22 cellular contexts compared by ENCODE assay signal in the genomic region with DNA sequence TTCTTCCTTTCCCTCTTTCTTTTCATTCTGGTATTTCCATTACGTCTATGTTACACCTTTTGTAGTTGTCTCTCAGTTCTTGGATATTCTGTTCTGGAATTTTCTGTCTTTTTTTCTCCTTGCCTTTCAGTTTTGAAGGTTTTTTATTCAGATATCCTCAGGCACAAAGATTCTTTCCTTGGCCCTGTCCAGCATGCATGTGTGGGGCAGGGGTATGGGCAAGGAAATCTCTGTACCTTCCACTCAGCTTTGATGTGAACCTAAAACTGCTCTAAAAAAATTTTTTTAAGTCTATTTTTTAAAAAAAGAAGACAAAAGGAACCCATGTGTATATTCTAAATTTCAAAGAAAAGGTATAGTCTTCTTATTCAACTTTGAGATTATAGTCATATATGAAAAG.
"Had no signal": no experiment of that assay in that cellular context is flagged by ENCODE, and none has a peak within 500 bp of the region (broad histone marks: within the 10 kb centered on the region; RNA-seq: fewer than 3 reads in every experiment).

No MANE protein-coding gene starts in this region.

- DNase-seq: activated B cell treated with CpG ODN at 0.5 μM for 24 hours; activated CD4-positive, alpha-beta memory T cell treated with anti-CD3 and anti-CD28 coated beads, Interleukin-2, amount 10 ng/mL, durations not matched to agents 7 days and 5 days; activated CD4-positive, alpha-beta T cell treated with anti-CD3 and anti-CD28 coated beads for 48 hours; activated naive CD4-positive, alpha-beta T cell treated with anti-CD3 and anti-CD28 coated beads for 36 hours; activated T-cell treated with anti-CD3 and anti-CD28 coated beads, Interleukin-2, amount 50 U/mL, for 1 hour; anterior cingulate cortex; brain microvascular endothelial cell; colonic mucosa; gastrocnemius medialis; heart left ventricle; left ventricle myocardium inferior; mesenchymal stem cell; naive thymus-derived CD4-positive, alpha-beta T cell; ovary; right lobe of liver; small intestine; stimulated activated CD4-positive, alpha-beta T cell treated with anti-CD3 and anti-CD28 coated beads, Interleukin-4, amount 100 ng/mL, for 24 hours; stomach; testis had no signal

- H3K36me3 Mint-ChIP-seq: naive thymus-derived CD4-positive, alpha-beta T cell; stimulated activated effector memory CD8-positive, alpha-beta T cell treated with anti-CD3 and anti-CD28 coated beads, Interleukin-12 subunit alpha, Interleukin-12 subunit beta, amount 100 ng/mL, for 72 hours had no signal

- H3K4me1 Mint-ChIP-seq: central memory CD8-positive, alpha-beta T cell had no signal

- H3K27me3 ChIP-seq: brain microvascular endothelial cell, colonic mucosa, gastrocnemius medialis, heart left ventricle, ovary, right lobe of liver, stomach, testis had no signal

- H3K27ac ChIP-seq: brain microvascular endothelial cell, colonic mucosa, gastrocnemius medialis, heart left ventricle, left ventricle myocardium inferior, ovary, right lobe of liver, testis had no signal

- H3K27ac Mint-ChIP-seq: activated B cell treated with CpG ODN at 0.5 μM for 24 hours; activated CD4-positive, alpha-beta memory T cell treated with anti-CD3 and anti-CD28 coated beads, Interleukin-2, amount 10 ng/mL, durations not matched to agents 7 days and 5 days; activated naive CD4-positive, alpha-beta T cell treated with anti-CD3 and anti-CD28 coated beads for 36 hours; activated T-helper 17 cell treated with anti-CD3 and anti-CD28 coated beads, Interleukin-2, amount 50 U/mL, for 72 hours; stimulated activated effector memory CD8-positive, alpha-beta T cell treated with anti-CD3 and anti-CD28 coated beads, Interleukin-12 subunit alpha, Interleukin-12 subunit beta, amount 100 ng/mL, for 72 hours had no signal

- H3K36me3 ChIP-seq: brain microvascular endothelial cell, colonic mucosa, gastrocnemius medialis, left ventricle myocardium inferior, ovary, right lobe of liver had no signal

- H3K4me3 ChIP-seq: colonic mucosa, gastrocnemius medialis, heart left ventricle, left ventricle myocardium inferior, ovary, right lobe of liver, stomach, testis had no signal

- H3K9me3 ChIP-seq: colonic mucosa, gastrocnemius medialis, heart left ventricle, left ventricle myocardium inferior, ovary, right lobe of liver, stomach, testis had no signal

- H3K9me3 Mint-ChIP-seq: activated CD4-positive, alpha-beta memory T cell treated with anti-CD3 and anti-CD28 coated beads, Interleukin-2, amount 10 ng/mL, durations not matched to agents 7 days and 5 days; activated naive CD4-positive, alpha-beta T cell treated with anti-CD3 and anti-CD28 coated beads for 36 hours; activated T-helper 17 cell treated with anti-CD3 and anti-CD28 coated beads, Interleukin-2, amount 50 U/mL, for 72 hours; central memory CD8-positive, alpha-beta T cell; stimulated activated effector memory CD8-positive, alpha-beta T cell treated with anti-CD3 and anti-CD28 coated beads, Interleukin-12 subunit alpha, Interleukin-12 subunit beta, amount 100 ng/mL, for 72 hours had no signal

- ATAC-seq: activated T-helper 17 cell treated with anti-CD3 and anti-CD28 coated beads, Interleukin-2, amount 50 U/mL, for 72 hours; gastrocnemius medialis; heart left ventricle; naive thymus-derived CD4-positive, alpha-beta T cell; right lobe of liver; stimulated activated effector memory CD8-positive, alpha-beta T cell treated with anti-CD3 and anti-CD28 coated beads, Interleukin-12 subunit alpha, Interleukin-12 subunit beta, amount 100 ng/mL, for 72 hours had no signal

- H3K27me3 Mint-ChIP-seq: activated B cell treated with CpG ODN at 0.5 μM for 24 hours had no signal

- H3K4me3 Mint-ChIP-seq: activated B cell treated with CpG ODN at 0.5 μM for 24 hours; activated CD4-positive, alpha-beta memory T cell treated with anti-CD3 and anti-CD28 coated beads, Interleukin-2, amount 10 ng/mL, durations not matched to agents 7 days and 5 days; activated naive CD4-positive, alpha-beta T cell treated with anti-CD3 and anti-CD28 coated beads for 36 hours; activated T-helper 17 cell treated with anti-CD3 and anti-CD28 coated beads, Interleukin-2, amount 50 U/mL, for 72 hours; central memory CD8-positive, alpha-beta T cell; naive thymus-derived CD4-positive, alpha-beta T cell; stimulated activated effector memory CD8-positive, alpha-beta T cell treated with anti-CD3 and anti-CD28 coated beads, Interleukin-12 subunit alpha, Interleukin-12 subunit beta, amount 100 ng/mL, for 72 hours had no signal

- H3K4me1 ChIP-seq: colonic mucosa, gastrocnemius medialis, testis had no signal
